ENCODE assay signal across 24 cellular contexts in the genomic region with DNA sequence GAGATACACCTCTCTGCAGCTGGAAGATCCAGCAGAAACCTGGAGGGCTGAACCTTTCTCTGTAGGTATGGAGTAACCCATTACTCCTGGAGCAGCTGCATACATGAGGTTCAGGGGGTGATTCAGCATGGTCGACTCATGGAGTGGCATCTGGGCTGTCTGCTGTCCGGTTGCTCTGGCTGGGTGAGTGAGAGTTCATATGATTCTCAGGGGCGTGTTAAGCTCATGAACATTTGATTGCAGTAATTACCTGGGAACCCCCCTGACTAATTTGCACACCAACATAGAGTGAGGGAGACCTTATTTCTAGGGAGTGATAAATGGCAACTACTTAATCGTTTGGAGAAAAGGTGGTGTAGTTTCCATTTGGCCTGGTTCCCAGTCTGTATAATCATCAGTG.
DNase-seq lines count a peak whose midpoint lies in the region; ATAC-seq and TF ChIP-seq lines count a peak whose summit lies in the region.
"Had no signal": no experiment of that assay in that cellular context is flagged by ENCODE, and none has a peak within 500 bp of the region (broad histone marks: within the 10 kb centered on the region; RNA-seq: fewer than 3 reads in every experiment).

No MANE protein-coding gene starts in this region.

- H3K4me1 Mint-ChIP-seq in activated T-helper 17 cell treated with anti-CD3 and anti-CD28 coated beads, Interleukin-2, amount 50 U/mL, for 72 hours, result no peaks in the 10 kb centered on the region
- H3K4me1 Mint-ChIP-seq: activated B cell treated with CpG ODN at 0.5 μM for 24 hours, brain had no signal

- H3K27ac Mint-ChIP-seq in activated T-helper 17 cell treated with anti-CD3 and anti-CD28 coated beads, Interleukin-2, amount 50 U/mL, for 72 hours, result no peak overlapping the region
- H3K27ac Mint-ChIP-seq: activated B cell treated with CpG ODN at 0.5 μM for 24 hours; activated naive CD8-positive, alpha-beta T cell had no signal

- H3K9me3 Mint-ChIP-seq in activated T-helper 17 cell treated with anti-CD3 and anti-CD28 coated beads, Interleukin-2, amount 50 U/mL, for 72 hours, result peaks cover 7% of the 10 kb centered on the region

- no peak overlapping the region for H3K4me3 ChIP-seq in epithelial cell of proximal tubule (ENCODE audit: low read depth, low read length)
- H3K4me3 ChIP-seq: lower lobe of right lung, Peyer's patch, thoracic aorta had no signal

- intact Hi-C loops in left colon (cut with DNase I, micrococcal nuclease), result no loop called here

- ATAC-seq in omental fat pad (ENCODE audit: low FRiP score) (peak; percentile 59), left colon (no peak)
- ATAC-seq in activated T-helper 17 cell treated with anti-CD3 and anti-CD28 coated beads, Interleukin-2, amount 50 U/mL, for 72 hours (replicated peaks), result no peak
- ATAC-seq: lower lobe of right lung, right cardiac atrium had no signal

- TF ChIP-seq CTCF in epithelial cell of proximal tubule (conservative IDR thresholded peaks at IDR 0.05; ENCODE audit: low read depth, low read length), result no peak
- no peak for TF ChIP-seq CTCF in omental fat pad (IDR thresholded peaks at IDR 0.05)

- H3K4me3 Mint-ChIP-seq in activated T-helper 17 cell treated with anti-CD3 and anti-CD28 coated beads, Interleukin-2, amount 50 U/mL, for 72 hours, result no peak overlapping the region
- H3K4me3 Mint-ChIP-seq: activated B cell treated with CpG ODN at 0.5 μM for 24 hours; activated naive CD8-positive, alpha-beta T cell; brain had no signal

- peaks cover 26% of the 10 kb centered on the region for H3K27me3 Mint-ChIP-seq in activated T-helper 17 cell treated with anti-CD3 and anti-CD28 coated beads, Interleukin-2, amount 50 U/mL, for 72 hours
- H3K27me3 Mint-ChIP-seq: activated B cell treated with CpG ODN at 0.5 μM for 24 hours had no signal

- no peaks in the 10 kb centered on the region for H3K36me3 Mint-ChIP-seq in activated T-helper 17 cell treated with anti-CD3 and anti-CD28 coated beads, Interleukin-2, amount 50 U/mL, for 72 hours (ENCODE audit: low read depth)
- H3K36me3 Mint-ChIP-seq: brain had no signal

- DNase-seq in EL, result peak; percentile 41
- DNase-seq in NCI-H1105 (lab: John Stamatoyannopoulos, UW), result peak; percentile 41
- DNase-seq in epithelial cell of proximal tubule (ENCODE audit: low read depth), result peak; percentile 18
- DNase-seq in omental fat pad (ENCODE audit: low spot score), result no peak
- DNase-seq in left colon, result no peak
- DNase-seq in NCI-H345 (lab: John Stamatoyannopoulos, UW), result no peak
- DNase-seq in NCI-H2029 (lab: John Stamatoyannopoulos, UW), result no peak
- DNase-seq: activated B cell treated with CpG ODN at 0.5 μM for 24 hours; activated CD8-positive, alpha-beta memory T cell treated with anti-CD3 and anti-CD28 coated beads for 24 hours; activated T-cell treated with anti-CD3 and anti-CD28 coated beads, Interleukin-2, amount 50 U/mL, for 48 hours; dermis blood vessel endothelial cell; DND-41; glutamatergic neuron; Karpas-422; lower lobe of right lung; NCI-H1417 treated with DMSO at 0.1 percent for 48 hours; nucleus accumbens; Peyer's patch; right cardiac atrium; SK-N-SH had no signal

Comparison
In these comparisons a context has a peak if more than half of its experiments do, and no peak if none do; other contexts are left out.
1. DNase-seq: peak in EL (single experiment), NCI-H1105 (single experiment) and epithelial cell of proximal tubule (single experiment); none in omental fat pad (single experiment), left colon (0 of 2), NCI-H345 (single experiment) and NCI-H2029 (single experiment).